8 cellular contexts compared by ENCODE assay signal in genomic region chr5:113513384-113514262, GRCh38. TPM values are rescaled to one million over a fixed set of nuclear protein-coding genes. Genes with fewer than 3 reads are reported as not detected.
DNase-seq lines count a peak whose midpoint lies in the region; TF ChIP-seq lines count a peak whose summit lies in the region.

Gene YTHDC2 (plus strand): TSS chr5:113513694. CDS start chr5:113513896, 202 bp downstream.

- H3K27ac ChIP-seq in neural cell (ENCODE audit: low read length): peak within 1 kb of the TSS; percentile 85
- peak within 1 kb of the TSS; percentile 85 for H3K27ac ChIP-seq in stomach smooth muscle (ENCODE audit: low read length)

- H3K27me3 ChIP-seq in neural cell (ENCODE audit: insufficient read depth, low read depth, low read length) (no peaks in the 10 kb centered on the region), stomach smooth muscle (ENCODE audit: control insufficient read depth in 1 of 2, insufficient read depth in 2 of 2, low read length in 2 of 2) (no peaks in the 10 kb centered on the region)

- peak within 1 kb of the TSS; percentile 93 for H3K4me2 ChIP-seq in neural cell (ENCODE audit: low read length)

- peaks cover 36% of the 10 kb centered on the region for H3K79me2 ChIP-seq in neural cell (replicated peaks; ENCODE audit: insufficient read depth, low read length)

- no peaks in the 10 kb centered on the region for H3F3A ChIP-seq in neural cell (ENCODE audit: insufficient read depth, low read length, poor library complexity, severe bottlenecking)

- peak; percentile 87 for TF ChIP-seq RAD21 in neural cell (conservative IDR thresholded peaks at IDR 0.05)

- H3K9ac ChIP-seq in neural cell (ENCODE audit: low read length): peak within 1 kb of the TSS; percentile 94
- H3K9ac ChIP-seq in stomach smooth muscle (ENCODE audit: low read length in 2 of 2): peak within 1 kb of the TSS; percentile 91 to 93

- no peaks in the 10 kb centered on the region for H3K4me1 ChIP-seq in stomach smooth muscle (ENCODE audit: control insufficient read depth, insufficient read depth, low read length)

- peak within 1 kb of the TSS; percentile 76 for H2AFZ ChIP-seq in neural cell (ENCODE audit: low read depth, low read length)

- H3K9me3 ChIP-seq in neural cell (ENCODE audit: low read length) (no peaks in the 10 kb centered on the region), stomach smooth muscle (ENCODE audit: control insufficient read depth in 2 of 2, low read length in 2 of 2) (no peaks in the 10 kb centered on the region)

- H3K36me3 ChIP-seq in neural cell (ENCODE audit: insufficient read depth, low read length) (peaks cover 5% of the 10 kb centered on the region), stomach smooth muscle (ENCODE audit: control insufficient read depth in 2 of 2, insufficient read depth in 2 of 2, low read length in 2 of 2) (peaks cover 0 to 6% of the 10 kb centered on the region in 2 donors)

- peak; percentile 89 for DNase-seq in ELR (ENCODE audit: low read depth)
- DNase-seq in GOT3 (lab: John Stamatoyannopoulos, UW): peak; percentile 78
- DNase-seq in SHP77 (lab: John Stamatoyannopoulos, UW): peak; percentile 66 to 84
- peak; percentile 95 for DNase-seq in activated effector memory CD4-positive, alpha-beta T cell treated with anti-CD3 and anti-CD28 coated beads, Interleukin-2, amount 50 U/mL, for 16 hours
- peak; percentile 64 for DNase-seq in fibroblast of the conjunctiva (ENCODE audit: low read depth)

- no peak for TF ChIP-seq EP300 in neural cell (conservative IDR thresholded peaks at IDR 0.05; ENCODE audit: poor library complexity, severe bottlenecking)

- H3K9me2 ChIP-seq in neural cell (ENCODE audit: insufficient read depth, low read length): no peaks in the 10 kb centered on the region

- TF ChIP-seq CTCF in LNCAP (IDR thresholded peaks at IDR 0.05) (peak; percentile 67), neural cell (IDR thresholded peaks at IDR 0.05; ENCODE audit: poor library complexity, severe bottlenecking) (peak; percentile 89)

- H3K4me3 ChIP-seq in neural cell (ENCODE audit: low read length) (peak within 1 kb of the TSS; percentile 93), stomach smooth muscle (ENCODE audit: low read length in 2 of 2) (peak within 1 kb of the TSS; percentile 65 to 86)

- no peaks in the 10 kb centered on the region for H4K20me1 ChIP-seq in neural cell (ENCODE audit: insufficient read depth)

TF ChIP-seq in neural cell, 6 proteins besides CTCF, POLR2A, EP300 and RAD21:
- TF ChIP-seq, protein P1, sequence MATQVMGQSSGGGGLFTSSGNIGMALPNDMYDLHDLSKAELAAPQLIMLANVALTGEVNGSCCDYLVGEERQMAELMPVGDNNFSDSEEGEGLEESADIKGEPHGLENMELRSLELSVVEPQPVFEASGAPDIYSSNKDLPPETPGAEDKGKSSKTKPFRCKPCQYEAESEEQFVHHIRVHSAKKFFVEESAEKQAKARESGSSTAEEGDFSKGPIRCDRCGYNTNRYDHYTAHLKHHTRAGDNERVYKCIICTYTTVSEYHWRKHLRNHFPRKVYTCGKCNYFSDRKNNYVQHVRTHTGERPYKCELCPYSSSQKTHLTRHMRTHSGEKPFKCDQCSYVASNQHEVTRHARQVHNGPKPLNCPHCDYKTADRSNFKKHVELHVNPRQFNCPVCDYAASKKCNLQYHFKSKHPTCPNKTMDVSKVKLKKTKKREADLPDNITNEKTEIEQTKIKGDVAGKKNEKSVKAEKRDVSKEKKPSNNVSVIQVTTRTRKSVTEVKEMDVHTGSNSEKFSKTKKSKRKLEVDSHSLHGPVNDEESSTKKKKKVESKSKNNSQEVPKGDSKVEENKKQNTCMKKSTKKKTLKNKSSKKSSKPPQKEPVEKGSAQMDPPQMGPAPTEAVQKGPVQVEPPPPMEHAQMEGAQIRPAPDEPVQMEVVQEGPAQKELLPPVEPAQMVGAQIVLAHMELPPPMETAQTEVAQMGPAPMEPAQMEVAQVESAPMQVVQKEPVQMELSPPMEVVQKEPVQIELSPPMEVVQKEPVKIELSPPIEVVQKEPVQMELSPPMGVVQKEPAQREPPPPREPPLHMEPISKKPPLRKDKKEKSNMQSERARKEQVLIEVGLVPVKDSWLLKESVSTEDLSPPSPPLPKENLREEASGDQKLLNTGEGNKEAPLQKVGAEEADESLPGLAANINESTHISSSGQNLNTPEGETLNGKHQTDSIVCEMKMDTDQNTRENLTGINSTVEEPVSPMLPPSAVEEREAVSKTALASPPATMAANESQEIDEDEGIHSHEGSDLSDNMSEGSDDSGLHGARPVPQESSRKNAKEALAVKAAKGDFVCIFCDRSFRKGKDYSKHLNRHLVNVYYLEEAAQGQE (IDR thresholded peaks at IDR 0.05; ENCODE audit: borderline replicate concordance): peak; percentile 86
- TF ChIP-seq MXI1 (conservative IDR thresholded peaks at IDR 0.05; ENCODE audit: poor library complexity, severe bottlenecking): no peak
- TF ChIP-seq POLR2AphosphoS5 (IDR thresholded peaks at IDR 0.05): peak; percentile 99
- TF ChIP-seq TAF1 (IDR thresholded peaks at IDR 0.05; ENCODE audit: low read depth): peak; percentile 86
- no peak for TF ChIP-seq EZH2 (IDR thresholded peaks at IDR 0.05; ENCODE audit: borderline replicate concordance, insufficient read depth, low read length, poor library complexity, severe bottlenecking)
- TF ChIP-seq SMC3 (conservative IDR thresholded peaks at IDR 0.05; ENCODE audit: poor library complexity): peak; percentile 88

RNA-seq across cellular contexts. Expression of gene YTHDC2, which starts in this region (rescaled TPM):
- polyA plus RNA-seq in neural cell: 43.7 and 44.3 TPM in 2 replicates
- polyA minus RNA-seq in neural cell: 105 and 122 TPM in 2 replicates

Comparison
In these comparisons a context has a peak if more than half of its experiments do, and no peak if none do; other contexts are left out.
1. Peak in every context shown above with its lines: DNase-seq, H3K4me3 ChIP-seq and H3K27ac ChIP-seq.